In the genomic region with DNA sequence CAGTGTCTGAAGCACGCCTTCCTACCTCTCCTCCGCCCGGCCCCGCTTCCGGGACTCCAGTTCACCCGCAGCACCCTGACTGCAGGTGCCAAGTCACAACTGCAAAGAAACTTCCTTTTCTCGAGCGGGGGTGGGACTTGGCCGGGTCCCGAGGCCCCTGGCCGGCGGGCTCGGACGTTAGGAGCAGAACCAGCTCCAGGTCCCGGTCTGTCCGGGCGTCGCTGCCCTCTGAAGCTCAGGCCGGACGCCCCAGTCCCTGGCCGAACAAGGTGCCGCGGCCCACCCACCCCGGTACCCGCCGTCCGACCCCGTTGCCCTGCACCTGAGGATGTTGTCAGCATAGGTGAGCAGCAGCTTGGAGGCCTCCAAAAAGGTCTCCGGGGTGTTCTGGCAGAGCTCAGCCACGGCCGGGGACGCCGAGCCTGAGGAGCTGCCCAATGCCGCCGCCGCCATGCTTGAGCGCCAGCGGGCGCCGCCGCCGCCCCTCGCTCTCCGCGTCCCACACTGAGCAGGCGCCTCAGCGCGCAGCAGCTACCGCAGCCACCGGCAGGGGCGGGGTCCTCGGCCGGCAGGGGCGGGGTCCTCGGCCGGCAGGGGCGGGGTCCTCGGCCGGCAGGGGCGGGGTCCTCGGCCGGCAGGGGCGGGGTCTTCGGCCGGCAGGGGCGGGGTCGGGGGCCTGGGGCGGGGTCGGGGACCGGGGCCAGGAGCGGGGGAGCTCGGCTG, we compare ENCODE assay signal across 1 cellular context.
A peak's percentile ranks its signal among the peaks of the same experiment; 100 is the strongest.
TF ChIP-seq lines count a peak whose summit lies in the region.

TSS of gene NGLY1 (minus strand) at position 506 of the 723 bp plus-strand sequence. CDS start at position 453, 53 bp downstream.

TF ChIP-seq in endothelial cell of umbilical vein, 7 proteins besides CTCF, POLR2A, EP300 and RAD21:
- TF ChIP-seq POLR2AphosphoS5 (IDR thresholded peaks at IDR 0.05; ENCODE audit: insufficient read depth, low read depth, low read length), result peak; percentile 86
- TF ChIP-seq JUN (IDR thresholded peaks at IDR 0.05; ENCODE audit: borderline replicate concordance, insufficient read depth, insufficient read length, low read depth), result no peak
- no peak for TF ChIP-seq EZH2 (IDR thresholded peaks at IDR 0.05; ENCODE audit: borderline replicate concordance, low read depth, low read length, severe bottlenecking)
- no peak for TF ChIP-seq MYC (IDR thresholded peaks at IDR 0.05; ENCODE audit: low read depth, low read length)
- TF ChIP-seq GATA2 (IDR thresholded peaks at IDR 0.05; ENCODE audit: insufficient read depth, insufficient read length, low read depth, low read length), result no peak
- TF ChIP-seq FOS (IDR thresholded peaks at IDR 0.05; ENCODE audit: borderline replicate concordance, insufficient read depth, low read length), result no peak
